Comparison of ENCODE assay signal across 8 cellular contexts in genomic region chr10:110918633-110919348, GRCh38. TPM values are rescaled to one million over a fixed set of nuclear protein-coding genes. Genes with fewer than 3 reads are reported as not detected.
DNase-seq lines count a peak whose midpoint lies in the region; ATAC-seq, FAIRE-seq and TF ChIP-seq lines count a peak whose summit lies in the region.

BBIP1 (minus strand) TSS chr10:110919180; CDS start chr10:110918157, 1,023 bp downstream.

- H2AFZ ChIP-seq in K562 (ENCODE audit: low read depth, low read length), result peak within 1 kb of the TSS; percentile 99

- BruUV-seq in K562 (replicated peaks; lab: Mats Ljungman, UMichigan), result TSS peak; percentile 63

- H3K36me3 ChIP-seq in H7 (replicated peaks; ENCODE audit: control insufficient read depth, insufficient read depth, low read length) (peaks cover 2% of the 10 kb centered on the region; the same call in 1 of the 2 replicates), K562 (ENCODE audit: control insufficient read depth, insufficient read depth, low read length) (no peaks in the 10 kb centered on the region)

- peak; percentile 10; the same call in 1 of the 2 replicates for TF ChIP-seq EP300 in K562 (IDR thresholded peaks at IDR 0.05; ENCODE audit: low read length)

- no peaks in the 10 kb centered on the region for H4K20me1 ChIP-seq in K562 (replicated peaks; ENCODE audit: control insufficient read depth, insufficient read depth, low read length)

- H3K9ac ChIP-seq in K562 (ENCODE audit: insufficient read depth in 1 of 2, low read depth in 2 of 2, low read length in 2 of 2), result peak within 1 kb of the TSS; percentile 95 to 98

- no peaks in the 10 kb centered on the region for H3K9me3 ChIP-seq in K562 (replicated peaks; ENCODE audit: control insufficient read depth, insufficient read depth, low read depth, low read length)

- intact Hi-C loops in K562 (cut with micrococcal nuclease), result no loop called here

- peak within 1 kb of the TSS; percentile 99 for H3K27ac ChIP-seq in K562 (ENCODE audit: extremely low read depth, low read depth, low read length)

- CTCF ChIA-PET in K562 (lab: Yijun Ruan, JAX; ENCODE audit: low intra/inter-chr PET ratio), result no interaction called here

- H3K9me1 ChIP-seq in K562 (ENCODE audit: control insufficient read depth, insufficient read depth, low read length), result no peaks in the 10 kb centered on the region

- peak; percentile 91 for ATAC-seq in K562

- in situ Hi-C loops in K562 (cut with MboI), result no loop called here

- 2% methylated on average over 33 of the region's 42 CpGs for WGBS in K562 (ENCODE audit: insufficient coverage, low coverage, missing lambda C conversion rate)

- TF ChIP-seq POLR2A in K562 (conservative IDR thresholded peaks at IDR 0.05), result peak; percentile 91

- no peak for TF ChIP-seq RAD21 in K562 (CRISPR knock-in tag; conservative IDR thresholded peaks at IDR 0.05 in 1 of 2, IDR thresholded peaks at IDR 0.05 in 1 of 2)

- peaks cover 0 to 15% of the 10 kb centered on the region in 2 experiments; a peak in 2 of 5 replicates for H3K4me1 ChIP-seq in K562 (replicated peaks in 1 of 2; ENCODE audit: control insufficient read depth in 2 of 2, insufficient read depth in 2 of 2, low read length in 2 of 2)

- peak within 1 kb of the TSS; percentile 95 for H3K4me2 ChIP-seq in K562 (ENCODE audit: insufficient read depth, low read length)

- POLR2A ChIA-PET in K562 (lab: Yijun Ruan, JAX), result interaction anchor here (0.6 to 2.4 kb wide), 16 partner anchors 8 to 1114 kb away, joined by 3 to 16 read pairs (median 4); partner anchors contain the start of gene PDCD4

- peak within 1 kb of the TSS; percentile 81 for H3K4me3 ChIP-seq in H7 (ENCODE audit: insufficient read depth, low read depth, low read length)
- peak within 1 kb of the TSS; percentile 90 for H3K4me3 ChIP-seq in K562

- H3K27me3 ChIP-seq in H7 (ENCODE audit: control insufficient read depth, insufficient read depth, low read length), result no peaks in the 10 kb centered on the region
- H3K27me3 ChIP-seq in K562 (ENCODE audit: control insufficient read depth in 2 of 2, insufficient read depth in 2 of 2, low read length in 2 of 2), result no peaks in the 10 kb centered on the region

- peak; percentile 99 for FAIRE-seq in K562 (lab: Jason Lieb, UNC)

- H3K79me2 ChIP-seq in K562 (ENCODE audit: control insufficient read depth, insufficient read depth, low read length), result peaks cover 46% of the 10 kb centered on the region

- DNase-seq in NCI-H1105 treated with DMSO at 0.1 percent for 48 hours (lab: John Stamatoyannopoulos, UW) (peak; percentile 96), NCI-H1105 (lab: John Stamatoyannopoulos, UW) (no peak), H7 (peak; percentile 91), LHCN-M2 (ENCODE audit: low read depth) (peak; percentile 100), SHP77 treated with DMSO at 0.1 percent for 48 hours (lab: John Stamatoyannopoulos, UW) (peak; percentile 98), K562 (ENCODE audit: extremely low read depth in 1 of 4, low spot score in 3 of 4) (no peak), hippocampal formation (lab: John Stamatoyannopoulos, UW) (peak; percentile 84 to 100), putamen (ENCODE audit: low spot score) (peak; percentile 100)

- no peak for TF ChIP-seq CTCF in K562 (IDR thresholded peaks at IDR 0.05 in 2 of 3, conservative IDR thresholded peaks at IDR 0.05 in 1 of 3; ENCODE audit: insufficient read depth in 2 of 3, low read depth in 1 of 3, low read length in 3 of 3)

TF ChIP-seq in K562, 482 proteins besides CTCF, POLR2A, EP300 and RAD21 (continues in another document):
- TF ChIP-seq ZNF696 (CRISPR knock-in tag; conservative IDR thresholded peaks at IDR 0.05) (no peak), SIN3B (IDR thresholded peaks at IDR 0.05; ENCODE audit: low read depth) (0 out of 2 replicates have a peak, but pooled peaks have one; percentile 39), ZC3H4 (CRISPR knock-in tag; IDR thresholded peaks at IDR 0.05; ENCODE audit: borderline replicate concordance) (no peak), TBP (optimal IDR thresholded peaks at IDR 0.05; ENCODE audit: low read depth, low read length) (peak; percentile 36), SP1 (CRISPR knock-in tag; IDR thresholded peaks at IDR 0.05) (peak; percentile 67), GMEB1 (CRISPR knock-in tag; IDR thresholded peaks at IDR 0.05) (0 out of 2 replicates have a peak, but pooled peaks have one; percentile 25), KLF1 (tag; IDR thresholded peaks at IDR 0.05) (peak; percentile 70; the same call in 1 of the 2 replicates), NR2C1 (IDR thresholded peaks at IDR 0.05) (peak; percentile 58; the same call in 1 of the 2 replicates), NR2C1 (tag; IDR thresholded peaks at IDR 0.05) (0 out of 2 replicates have a peak, but pooled peaks have one; percentile 7), ZNF408 (CRISPR knock-in tag; IDR thresholded peaks at IDR 0.05; ENCODE audit: low read depth) (no peak), TRIM24 (IDR thresholded peaks at IDR 0.05) (peak in 1 of 2 experiments; percentile 44; a peak in 1 of 4 replicates), AFF4 (CRISPR knock-in tag; IDR thresholded peaks at IDR 0.05) (peak; percentile 74; the same call in 1 of the 2 replicates), SMARCC2 (IDR thresholded peaks at IDR 0.05; ENCODE audit: low read depth) (no peak), ATF7 (IDR thresholded peaks at IDR 0.05) (peak; percentile 88), ETV1 (tag; conservative IDR thresholded peaks at IDR 0.05; ENCODE audit: low read depth) (peak; percentile 89)

RNA-seq across cellular contexts. Expression of gene BBIP1, which starts in this region (rescaled TPM):
- total RNA-seq in H7 (2014; rRNA removed; shearing (Covaris generic)), result 15.9 and 24.1 TPM in 2 replicates
- 23.1 and 27.8 TPM in 2 replicates for total RNA-seq in LHCN-M2 (2014; rRNA removed)
- polyA plus RNA-seq in LHCN-M2 (2012), result 22.5 TPM
- total RNA-seq in K562 (2011; cell fraction: chromatin; rRNA removed; ENCODE audit: low replicate concordance), result 8.1 and 22.8 TPM in 2 replicates
- 5.1 and 5.5 TPM in 2 replicates for total RNA-seq in K562 (2011; cell fraction: nucleolus; rRNA removed)
- 9.8 and 37.7 TPM in 2 replicates for total RNA-seq in K562 (2011; cell fraction: nucleoplasm; rRNA removed)
- 5.2 and 12.2 TPM in 2 replicates for total RNA-seq in K562 (2014; rRNA removed)
- 19.4 and 21.2 TPM in 2 replicates for total RNA-seq in K562 (2014; rRNA removed; fragmentation: Illumina TruSeq; extraction: Trizol)
- total RNA-seq in K562 (2015; rRNA removed; fragmentation: Illumina TruSeq; extraction: Trizol), result 18.1 and 18.9 TPM in 2 replicates
- total RNA-seq in K562 (2021), result 12.5 and 17.2 TPM in 2 replicates
- 19.2 and 24.2 TPM in 2 replicates for polyA plus RNA-seq in K562 (2011; rRNA removed)
- 2.6 and 4.7 TPM in 2 replicates for polyA plus RNA-seq in K562 (2011; cell fraction: cytosol; rRNA removed)
- polyA plus RNA-seq in K562 (2011; cell fraction: nucleus; rRNA removed), result 8.6 and 11.2 TPM in 2 replicates
- 17.8 and 20.6 TPM in 2 replicates for polyA plus RNA-seq in K562 (2012)
- polyA plus RNA-seq in K562 (2014; fragmentation: Illumina TruSeq; extraction: Trizol), result 23.0 and 27.8 TPM in 2 replicates
- polyA plus RNA-seq in K562 (2014; fragmentation: Nextera tagmentation; extraction: Ambion mirVana), result 10 to 100 TPM; 30.6 to 31.0 TPM
- 14.1 and 17.3 TPM in 2 replicates for polyA plus RNA-seq in K562 (2014; rRNA removed)
- polyA minus RNA-seq in K562 (2011; rRNA and poly(A)+ RNA removed), result 17.2 and 21.9 TPM in 2 replicates
- polyA minus RNA-seq in K562 (2011; cell fraction: cytosol; rRNA and poly(A)+ RNA removed), result 3.5 and 5.2 TPM in 2 replicates
- polyA minus RNA-seq in K562 (2011; cell fraction: nucleus; rRNA and poly(A)+ RNA removed), result 7.0 and 15.1 TPM in 2 replicates

Comparison
In these comparisons a context has a peak if more than half of its experiments do, and no peak if none do; other contexts are left out.
1. DNase-seq: peak in NCI-H1105 treated with DMSO at 0.1 percent for 48 hours (single experiment), H7 (single experiment), LHCN-M2 (single experiment), SHP77 treated with DMSO at 0.1 percent for 48 hours (single experiment), hippocampal formation (2 of 2) and putamen (single experiment); none in NCI-H1105 (single experiment) and K562 (0 of 4).